Comparison of ENCODE assay signal across 1 cellular context in the genomic region with DNA sequence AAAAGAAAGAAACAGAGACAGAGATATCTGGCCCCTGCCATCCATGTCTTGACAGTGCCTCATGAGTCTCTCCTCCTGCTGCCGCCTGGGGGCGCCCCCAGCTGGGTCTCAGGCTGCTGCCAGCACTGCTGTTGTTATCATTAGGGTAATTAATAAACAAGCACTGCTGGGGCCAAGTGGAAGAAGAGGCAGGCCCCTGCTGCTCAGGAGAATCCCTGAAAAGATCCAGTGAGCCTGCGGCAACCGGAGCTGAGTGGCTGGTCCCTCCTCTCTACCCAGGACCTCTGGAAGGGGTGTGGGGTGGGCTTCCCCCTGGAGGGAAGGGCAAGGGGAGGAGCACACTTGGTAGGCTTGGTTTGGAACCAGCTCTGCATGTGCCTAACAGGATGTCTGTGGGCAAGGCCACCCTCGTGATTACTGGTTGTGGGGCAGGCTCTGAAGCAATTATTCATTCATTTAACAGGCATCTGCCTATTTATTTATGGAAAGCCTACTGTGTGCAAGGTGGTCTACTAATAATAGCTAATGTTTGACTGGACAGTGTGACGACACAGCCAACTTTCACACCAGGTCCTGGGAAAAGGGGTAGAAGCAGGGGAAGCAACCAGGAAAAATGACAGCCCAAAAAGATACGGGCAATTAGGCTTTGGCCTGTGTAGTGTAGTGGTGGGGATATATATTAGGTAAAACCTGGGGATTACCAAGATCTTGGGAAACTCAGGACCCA.
TF ChIP-seq lines count a peak whose summit lies in the region.

No MANE protein-coding gene starts in this region.

TF ChIP-seq in HepG2, 621 proteins besides CTCF, POLR2A, EP300 and RAD21 (continued from another document and continues in another):
- no peak for TF ChIP-seq KLF9 (CRISPR knock-in tag; IDR thresholded peaks at IDR 0.05; ENCODE audit: low read depth)
- no peak for TF ChIP-seq KLF11 (CRISPR knock-in tag; IDR thresholded peaks at IDR 0.05)
- TF ChIP-seq, protein P1, sequence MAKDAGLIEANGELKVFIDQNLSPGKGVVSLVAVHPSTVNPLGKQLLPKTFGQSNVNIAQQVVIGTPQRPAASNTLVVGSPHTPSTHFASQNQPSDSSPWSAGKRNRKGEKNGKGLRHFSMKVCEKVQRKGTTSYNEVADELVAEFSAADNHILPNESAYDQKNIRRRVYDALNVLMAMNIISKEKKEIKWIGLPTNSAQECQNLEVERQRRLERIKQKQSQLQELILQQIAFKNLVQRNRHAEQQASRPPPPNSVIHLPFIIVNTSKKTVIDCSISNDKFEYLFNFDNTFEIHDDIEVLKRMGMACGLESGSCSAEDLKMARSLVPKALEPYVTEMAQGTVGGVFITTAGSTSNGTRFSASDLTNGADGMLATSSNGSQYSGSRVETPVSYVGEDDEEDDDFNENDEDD (CRISPR knock-in tag; IDR thresholded peaks at IDR 0.05; ENCODE audit: borderline replicate concordance) = no peak
- TF ChIP-seq THYN1 (CRISPR knock-in tag; IDR thresholded peaks at IDR 0.05; ENCODE audit: borderline replicate concordance, low read depth) = no peak
- no peak for TF ChIP-seq ZNF570 (CRISPR knock-in tag; IDR thresholded peaks at IDR 0.05; ENCODE audit: borderline replicate concordance)
- TF ChIP-seq SCMH1 (CRISPR knock-in tag; IDR thresholded peaks at IDR 0.05; ENCODE audit: borderline replicate concordance) = no peak
- no peak for TF ChIP-seq MED1 (CRISPR knock-in tag; IDR thresholded peaks at IDR 0.05)
- TF ChIP-seq POLR2G (IDR thresholded peaks at IDR 0.05; ENCODE audit: low read depth, low read length) = no peak
- TF ChIP-seq, protein P2, sequence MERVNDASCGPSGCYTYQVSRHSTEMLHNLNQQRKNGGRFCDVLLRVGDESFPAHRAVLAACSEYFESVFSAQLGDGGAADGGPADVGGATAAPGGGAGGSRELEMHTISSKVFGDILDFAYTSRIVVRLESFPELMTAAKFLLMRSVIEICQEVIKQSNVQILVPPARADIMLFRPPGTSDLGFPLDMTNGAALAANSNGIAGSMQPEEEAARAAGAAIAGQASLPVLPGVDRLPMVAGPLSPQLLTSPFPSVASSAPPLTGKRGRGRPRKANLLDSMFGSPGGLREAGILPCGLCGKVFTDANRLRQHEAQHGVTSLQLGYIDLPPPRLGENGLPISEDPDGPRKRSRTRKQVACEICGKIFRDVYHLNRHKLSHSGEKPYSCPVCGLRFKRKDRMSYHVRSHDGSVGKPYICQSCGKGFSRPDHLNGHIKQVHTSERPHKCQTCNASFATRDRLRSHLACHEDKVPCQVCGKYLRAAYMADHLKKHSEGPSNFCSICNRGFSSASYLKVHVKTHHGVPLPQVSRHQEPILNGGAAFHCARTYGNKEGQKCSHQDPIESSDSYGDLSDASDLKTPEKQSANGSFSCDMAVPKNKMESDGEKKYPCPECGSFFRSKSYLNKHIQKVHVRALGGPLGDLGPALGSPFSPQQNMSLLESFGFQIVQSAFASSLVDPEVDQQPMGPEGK (CRISPR knock-in tag; IDR thresholded peaks at IDR 0.05) = 0 out of 2 replicates have a peak, but pooled peaks have one; percentile 9
- TF ChIP-seq GATAD2A (CRISPR knock-in tag; IDR thresholded peaks at IDR 0.05) = peak; percentile 21; the same call in 1 of the 2 replicates
- no peak for TF ChIP-seq ZNF274 (CRISPR knock-in tag; IDR thresholded peaks at IDR 0.05)
- TF ChIP-seq, protein P3, sequence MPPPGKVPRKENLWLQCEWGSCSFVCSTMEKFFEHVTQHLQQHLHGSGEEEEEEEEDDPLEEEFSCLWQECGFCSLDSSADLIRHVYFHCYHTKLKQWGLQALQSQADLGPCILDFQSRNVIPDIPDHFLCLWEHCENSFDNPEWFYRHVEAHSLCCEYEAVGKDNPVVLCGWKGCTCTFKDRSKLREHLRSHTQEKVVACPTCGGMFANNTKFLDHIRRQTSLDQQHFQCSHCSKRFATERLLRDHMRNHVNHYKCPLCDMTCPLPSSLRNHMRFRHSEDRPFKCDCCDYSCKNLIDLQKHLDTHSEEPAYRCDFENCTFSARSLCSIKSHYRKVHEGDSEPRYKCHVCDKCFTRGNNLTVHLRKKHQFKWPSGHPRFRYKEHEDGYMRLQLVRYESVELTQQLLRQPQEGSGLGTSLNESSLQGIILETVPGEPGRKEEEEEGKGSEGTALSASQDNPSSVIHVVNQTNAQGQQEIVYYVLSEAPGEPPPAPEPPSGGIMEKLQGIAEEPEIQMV (CRISPR knock-in tag; IDR thresholded peaks at IDR 0.05; ENCODE audit: low read depth) = no peak
- no peak for TF ChIP-seq ZNF616 (CRISPR knock-in tag; IDR thresholded peaks at IDR 0.05; ENCODE audit: low read depth)
- TF ChIP-seq HNRNPH1 (optimal IDR thresholded peaks at IDR 0.05; ENCODE audit: low read depth, low read length) = no peak
- TF ChIP-seq NR2F2 (IDR thresholded peaks at IDR 0.05; ENCODE audit: borderline replicate concordance, low read depth) = no peak
- TF ChIP-seq KDM1A (CRISPR knock-in tag; IDR thresholded peaks at IDR 0.05) = no peak
- TF ChIP-seq U2AF2 (IDR thresholded peaks at IDR 0.05; ENCODE audit: low read depth, low read length) = no peak
- peak; percentile 31; the same call in 1 of the 2 replicates for TF ChIP-seq FOSL2 (CRISPR knock-in tag; IDR thresholded peaks at IDR 0.05)
- no peak for TF ChIP-seq ZNF564 (CRISPR knock-in tag; IDR thresholded peaks at IDR 0.05)
- 0 out of 2 replicates have a peak, but pooled peaks have one; percentile 36 for TF ChIP-seq ERF (CRISPR knock-in tag; IDR thresholded peaks at IDR 0.05)
- TF ChIP-seq, protein P4, sequence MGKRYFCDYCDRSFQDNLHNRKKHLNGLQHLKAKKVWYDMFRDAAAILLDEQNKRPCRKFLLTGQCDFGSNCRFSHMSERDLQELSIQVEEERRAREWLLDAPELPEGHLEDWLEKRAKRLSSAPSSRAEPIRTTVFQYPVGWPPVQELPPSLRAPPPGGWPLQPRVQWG (CRISPR knock-in tag; IDR thresholded peaks at IDR 0.05; ENCODE audit: borderline replicate concordance, low read depth) = no peak
- no peak for TF ChIP-seq TEAD2 (CRISPR knock-in tag; IDR thresholded peaks at IDR 0.05)
- TF ChIP-seq, protein P5, sequence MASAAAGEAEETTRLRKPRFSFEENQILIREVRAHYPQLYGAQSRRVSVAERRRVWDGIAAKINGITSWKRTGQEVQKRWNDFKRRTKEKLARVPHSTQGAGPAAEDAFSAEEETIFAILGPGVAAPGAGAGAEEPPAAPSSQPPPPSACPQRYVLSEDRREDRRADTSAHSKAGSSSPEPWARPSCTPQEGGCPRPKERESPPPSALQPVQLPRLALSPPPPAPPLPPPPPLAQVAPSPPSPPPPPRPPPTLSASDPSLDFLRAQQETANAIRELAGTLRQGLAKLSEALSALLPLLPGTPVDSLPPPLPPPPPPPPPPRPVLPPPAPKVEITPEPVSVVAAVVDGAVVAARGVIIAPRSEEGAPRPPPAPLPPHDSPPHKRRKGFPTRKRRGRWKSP (CRISPR knock-in tag; IDR thresholded peaks at IDR 0.05) = no peak
- no peak for TF ChIP-seq PCBP2 (optimal IDR thresholded peaks at IDR 0.05; ENCODE audit: low read depth, low read length, poor library complexity, severe bottlenecking)
- no peak for TF ChIP-seq NFKB2 (CRISPR knock-in tag; IDR thresholded peaks at IDR 0.05; ENCODE audit: borderline replicate concordance)
- TF ChIP-seq, protein P6, sequence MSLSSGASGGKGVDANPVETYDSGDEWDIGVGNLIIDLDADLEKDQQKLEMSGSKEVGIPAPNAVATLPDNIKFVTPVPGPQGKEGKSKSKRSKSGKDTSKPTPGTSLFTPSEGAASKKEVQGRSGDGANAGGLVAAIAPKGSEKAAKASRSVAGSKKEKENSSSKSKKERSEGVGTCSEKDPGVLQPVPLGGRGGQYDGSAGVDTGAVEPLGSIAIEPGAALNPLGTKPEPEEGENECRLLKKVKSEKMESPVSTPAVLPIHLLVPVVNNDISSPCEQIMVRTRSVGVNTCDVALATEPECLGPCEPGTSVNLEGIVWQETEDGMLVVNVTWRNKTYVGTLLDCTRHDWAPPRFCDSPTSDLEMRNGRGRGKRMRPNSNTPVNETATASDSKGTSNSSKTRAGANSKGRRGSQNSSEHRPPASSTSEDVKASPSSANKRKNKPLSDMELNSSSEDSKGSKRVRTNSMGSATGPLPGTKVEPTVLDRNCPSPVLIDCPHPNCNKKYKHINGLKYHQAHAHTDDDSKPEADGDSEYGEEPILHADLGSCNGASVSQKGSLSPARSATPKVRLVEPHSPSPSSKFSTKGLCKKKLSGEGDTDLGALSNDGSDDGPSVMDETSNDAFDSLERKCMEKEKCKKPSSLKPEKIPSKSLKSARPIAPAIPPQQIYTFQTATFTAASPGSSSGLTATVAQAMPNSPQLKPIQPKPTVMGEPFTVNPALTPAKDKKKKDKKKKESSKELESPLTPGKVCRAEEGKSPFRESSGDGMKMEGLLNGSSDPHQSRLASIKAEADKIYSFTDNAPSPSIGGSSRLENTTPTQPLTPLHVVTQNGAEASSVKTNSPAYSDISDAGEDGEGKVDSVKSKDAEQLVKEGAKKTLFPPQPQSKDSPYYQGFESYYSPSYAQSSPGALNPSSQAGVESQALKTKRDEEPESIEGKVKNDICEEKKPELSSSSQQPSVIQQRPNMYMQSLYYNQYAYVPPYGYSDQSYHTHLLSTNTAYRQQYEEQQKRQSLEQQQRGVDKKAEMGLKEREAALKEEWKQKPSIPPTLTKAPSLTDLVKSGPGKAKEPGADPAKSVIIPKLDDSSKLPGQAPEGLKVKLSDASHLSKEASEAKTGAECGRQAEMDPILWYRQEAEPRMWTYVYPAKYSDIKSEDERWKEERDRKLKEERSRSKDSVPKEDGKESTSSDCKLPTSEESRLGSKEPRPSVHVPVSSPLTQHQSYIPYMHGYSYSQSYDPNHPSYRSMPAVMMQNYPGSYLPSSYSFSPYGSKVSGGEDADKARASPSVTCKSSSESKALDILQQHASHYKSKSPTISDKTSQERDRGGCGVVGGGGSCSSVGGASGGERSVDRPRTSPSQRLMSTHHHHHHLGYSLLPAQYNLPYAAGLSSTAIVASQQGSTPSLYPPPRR (CRISPR knock-in tag; IDR thresholded peaks at IDR 0.05; ENCODE audit: borderline replicate concordance) = no peak
- TF ChIP-seq DPF2 (CRISPR knock-in tag; IDR thresholded peaks at IDR 0.05; ENCODE audit: borderline replicate concordance, low read depth) = no peak
- TF ChIP-seq ZNF207 (IDR thresholded peaks at IDR 0.05; ENCODE audit: borderline replicate concordance) = no peak
- no peak for TF ChIP-seq ZNF263 (CRISPR knock-in tag; IDR thresholded peaks at IDR 0.05)
- TF ChIP-seq LCORL (IDR thresholded peaks at IDR 0.05) = no peak
- TF ChIP-seq LCORL (CRISPR knock-in tag; IDR thresholded peaks at IDR 0.05) = 0 out of 2 replicates have a peak, but pooled peaks have one; percentile 27
- no peak for TF ChIP-seq KMT2A (CRISPR knock-in tag; IDR thresholded peaks at IDR 0.05)
- TF ChIP-seq SMAD3 (CRISPR knock-in tag; IDR thresholded peaks at IDR 0.05) = 0 out of 2 replicates have a peak, but pooled peaks have one; percentile 49
- TF ChIP-seq XRCC5 (optimal IDR thresholded peaks at IDR 0.05; ENCODE audit: low read length) = peak; percentile 53
- no peak for TF ChIP-seq NCOA1 (CRISPR knock-in tag; IDR thresholded peaks at IDR 0.05)
- TF ChIP-seq HNF4A (CRISPR knock-in tag; IDR thresholded peaks at IDR 0.05) = no peak
- TF ChIP-seq NKX3-1 (CRISPR knock-in tag; IDR thresholded peaks at IDR 0.05) = no peak
- no peak for TF ChIP-seq NR1H2 (CRISPR knock-in tag; IDR thresholded peaks at IDR 0.05; ENCODE audit: borderline replicate concordance, low read depth)
- TF ChIP-seq TRIM24 (CRISPR knock-in tag; IDR thresholded peaks at IDR 0.05) = no peak
- TF ChIP-seq CHD2 (IDR thresholded peaks at IDR 0.05; ENCODE audit: low read depth, low read length) = no peak
- TF ChIP-seq KDM2A (CRISPR knock-in tag; IDR thresholded peaks at IDR 0.05; ENCODE audit: borderline replicate concordance, low read depth) = peak; percentile 40; the same call in 1 of the 2 replicates
- TF ChIP-seq, protein P7, sequence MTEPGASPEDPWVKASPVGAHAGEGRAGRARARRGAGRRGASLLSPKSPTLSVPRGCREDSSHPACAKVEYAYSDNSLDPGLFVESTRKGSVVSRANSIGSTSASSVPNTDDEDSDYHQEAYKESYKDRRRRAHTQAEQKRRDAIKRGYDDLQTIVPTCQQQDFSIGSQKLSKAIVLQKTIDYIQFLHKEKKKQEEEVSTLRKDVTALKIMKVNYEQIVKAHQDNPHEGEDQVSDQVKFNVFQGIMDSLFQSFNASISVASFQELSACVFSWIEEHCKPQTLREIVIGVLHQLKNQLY (CRISPR knock-in tag; IDR thresholded peaks at IDR 0.05) = no peak
- no peak for TF ChIP-seq TOPORS (CRISPR knock-in tag; IDR thresholded peaks at IDR 0.05)
- TF ChIP-seq ZBTB21 (CRISPR knock-in tag; IDR thresholded peaks at IDR 0.05) = no peak
- TF ChIP-seq HOXA5 (CRISPR knock-in tag; IDR thresholded peaks at IDR 0.05) = no peak
- TF ChIP-seq KLF16 (CRISPR knock-in tag; IDR thresholded peaks at IDR 0.05) = peak in 1 of 2 experiments; percentile 76; a peak in 2 of 4 replicates
- TF ChIP-seq, protein P8, sequence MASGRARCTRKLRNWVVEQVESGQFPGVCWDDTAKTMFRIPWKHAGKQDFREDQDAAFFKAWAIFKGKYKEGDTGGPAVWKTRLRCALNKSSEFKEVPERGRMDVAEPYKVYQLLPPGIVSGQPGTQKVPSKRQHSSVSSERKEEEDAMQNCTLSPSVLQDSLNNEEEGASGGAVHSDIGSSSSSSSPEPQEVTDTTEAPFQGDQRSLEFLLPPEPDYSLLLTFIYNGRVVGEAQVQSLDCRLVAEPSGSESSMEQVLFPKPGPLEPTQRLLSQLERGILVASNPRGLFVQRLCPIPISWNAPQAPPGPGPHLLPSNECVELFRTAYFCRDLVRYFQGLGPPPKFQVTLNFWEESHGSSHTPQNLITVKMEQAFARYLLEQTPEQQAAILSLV (CRISPR knock-in tag; IDR thresholded peaks at IDR 0.05; ENCODE audit: borderline replicate concordance) = no peak
- TF ChIP-seq ZBTB7B (CRISPR knock-in tag; IDR thresholded peaks at IDR 0.05) = 0 out of 2 replicates have a peak, but pooled peaks have one; percentile 42
- peak; percentile 43; the same call in 1 of the 2 replicates for TF ChIP-seq NCOA2 (CRISPR knock-in tag; IDR thresholded peaks at IDR 0.05)
- peak; percentile 69 for TF ChIP-seq SMC3 (IDR thresholded peaks at IDR 0.05; ENCODE audit: low read length)
- TF ChIP-seq, protein P9, sequence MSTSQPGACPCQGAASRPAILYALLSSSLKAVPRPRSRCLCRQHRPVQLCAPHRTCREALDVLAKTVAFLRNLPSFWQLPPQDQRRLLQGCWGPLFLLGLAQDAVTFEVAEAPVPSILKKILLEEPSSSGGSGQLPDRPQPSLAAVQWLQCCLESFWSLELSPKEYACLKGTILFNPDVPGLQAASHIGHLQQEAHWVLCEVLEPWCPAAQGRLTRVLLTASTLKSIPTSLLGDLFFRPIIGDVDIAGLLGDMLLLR (CRISPR knock-in tag; IDR thresholded peaks at IDR 0.05) = no peak
- TF ChIP-seq ZNF547 (CRISPR knock-in tag; IDR thresholded peaks at IDR 0.05) = 0 out of 2 replicates have a peak, but pooled peaks have one; percentile 11
- 0 out of 2 replicates have a peak, but pooled peaks have one; percentile 22 for TF ChIP-seq ZNF205 (CRISPR knock-in tag; IDR thresholded peaks at IDR 0.05)
- TF ChIP-seq FOXA3 (CRISPR knock-in tag; IDR thresholded peaks at IDR 0.05) = 0 out of 2 replicates have a peak, but pooled peaks have one; percentile 28
- TF ChIP-seq, protein P10, sequence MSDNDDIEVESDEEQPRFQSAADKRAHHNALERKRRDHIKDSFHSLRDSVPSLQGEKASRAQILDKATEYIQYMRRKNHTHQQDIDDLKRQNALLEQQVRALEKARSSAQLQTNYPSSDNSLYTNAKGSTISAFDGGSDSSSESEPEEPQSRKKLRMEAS (IDR thresholded peaks at IDR 0.05) = peak; percentile 40; the same call in 1 of the 2 replicates
- no peak for TF ChIP-seq TCF7L2 (IDR thresholded peaks at IDR 0.05; ENCODE audit: low read depth, low read length)
- no peak for TF ChIP-seq SMAD9 (CRISPR knock-in tag; IDR thresholded peaks at IDR 0.05)
